15 cellular contexts compared by ENCODE assay signal in the genomic region with DNA sequence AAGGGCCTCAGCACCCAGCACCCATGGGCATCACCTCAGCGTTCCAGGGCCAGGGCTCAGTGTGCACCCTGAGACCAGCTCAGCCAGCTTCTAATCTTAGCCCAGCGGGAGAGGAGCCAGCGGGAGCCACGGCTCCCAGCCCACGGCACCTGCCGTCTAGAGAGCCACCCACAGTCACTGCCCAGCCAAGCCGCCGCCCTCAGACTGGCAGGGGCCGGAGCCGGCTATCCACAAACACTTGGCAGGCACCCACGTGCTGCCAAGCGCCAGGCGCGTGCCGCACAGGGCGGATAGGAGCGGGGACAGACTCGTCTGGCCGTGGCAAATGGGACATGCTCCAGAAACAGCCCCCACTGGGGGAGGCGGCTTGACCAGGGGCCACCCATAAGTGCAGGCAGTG. TPM values are rescaled to one million over a fixed set of nuclear protein-coding genes. Genes with fewer than 3 reads are reported as not detected.
DNase-seq lines count a peak whose midpoint lies in the region; ATAC-seq and TF ChIP-seq lines count a peak whose summit lies in the region.
"Had no signal": no experiment of that assay in that cellular context is flagged by ENCODE, and none has a peak within 500 bp of the region (broad histone marks: within the 10 kb centered on the region; RNA-seq: fewer than 3 reads in every experiment).

No MANE protein-coding gene starts in this region.

- ATAC-seq in Right ventricle myocardium superior (ENCODE audit: poor library complexity) (peak; percentile 88), mucosa of descending colon (peak; percentile 23)
- ATAC-seq: activated naive CD8-positive, alpha-beta T cell treated with anti-CD3 and anti-CD28 coated beads, Interleukin-2, amount 50 U/mL, for 24 hours had no signal

- CTCF ChIA-PET in activated CD4-positive, alpha-beta memory T cell treated with anti-CD3 and anti-CD28 coated beads, Interleukin-2, amount 10 ng/mL, durations not matched to agents 7 days and 5 days (lab: Charles Lee): no interaction called here

- no peak overlapping the region for H3K4me3 Mint-ChIP-seq in activated CD4-positive, alpha-beta memory T cell treated with anti-CD3 and anti-CD28 coated beads, Interleukin-2, amount 10 ng/mL, durations not matched to agents 7 days and 5 days
- H3K4me3 Mint-ChIP-seq: activated CD4-positive, alpha-beta T cell treated with anti-CD3 and anti-CD28 coated beads, Interleukin-2, amount 10 ng/mL, durations not matched to agents 24 days and 14 days; activated naive CD8-positive, alpha-beta T cell treated with anti-CD3 and anti-CD28 coated beads, Interleukin-2, amount 50 U/mL, for 24 hours had no signal

- H3K27me3 Mint-ChIP-seq in activated CD4-positive, alpha-beta memory T cell treated with anti-CD3 and anti-CD28 coated beads, Interleukin-2, amount 10 ng/mL, durations not matched to agents 7 days and 5 days: no peaks in the 10 kb centered on the region
- H3K27me3 Mint-ChIP-seq: activated CD4-positive, alpha-beta T cell treated with anti-CD3 and anti-CD28 coated beads, Interleukin-2, amount 10 ng/mL, durations not matched to agents 24 days and 14 days; activated naive CD8-positive, alpha-beta T cell treated with anti-CD3 and anti-CD28 coated beads, Interleukin-2, amount 50 U/mL, for 24 hours had no signal

- peaks cover 9% of the 10 kb centered on the region for H3K36me3 Mint-ChIP-seq in activated CD4-positive, alpha-beta memory T cell treated with anti-CD3 and anti-CD28 coated beads, Interleukin-2, amount 10 ng/mL, durations not matched to agents 7 days and 5 days (ENCODE audit: low read depth)

- DNase-seq in NCI-H2196 treated with DMSO at 0.1 percent for 48 hours (lab: John Stamatoyannopoulos, UW; ENCODE audit: unreplicated experiment) (peak; percentile 37), Right ventricle myocardium superior (peak; percentile 84), mucosa of descending colon (peak in 1 of 3 donors; percentile 51), superior temporal gyrus (ENCODE audit: extremely low spot score) (peak; percentile 16), AML-193 (lab: John Stamatoyannopoulos, UW) (no peak), SKM-1 treated with dmso at 0.1 percent for 144 hours (lab: John Stamatoyannopoulos, UW; ENCODE audit: unreplicated experiment) (no peak), T1000 (lab: John Stamatoyannopoulos, UW) (no peak)
- no peak for DNase-seq in activated CD4-positive, alpha-beta memory T cell treated with anti-CD3 and anti-CD28 coated beads, Interleukin-2, amount 10 ng/mL, durations not matched to agents 7 days and 5 days
- DNase-seq: activated CD4-positive, alpha-beta T cell treated with anti-CD3 and anti-CD28 coated beads, Interleukin-2, amount 10 ng/mL, durations not matched to agents 24 days and 14 days; activated naive CD8-positive, alpha-beta T cell treated with anti-CD3 and anti-CD28 coated beads, Interleukin-2, amount 50 U/mL, for 24 hours; foreskin melanocyte; NCI-H1694 treated with DMSO at 0.1 percent for 48 hours; NCI-H446 treated with DMSO at 0.1 percent for 48 hours; tibial artery had no signal

- H3K27ac Mint-ChIP-seq in activated CD4-positive, alpha-beta memory T cell treated with anti-CD3 and anti-CD28 coated beads, Interleukin-2, amount 10 ng/mL, durations not matched to agents 7 days and 5 days: no peak overlapping the region
- H3K27ac Mint-ChIP-seq: activated CD4-positive, alpha-beta T cell treated with anti-CD3 and anti-CD28 coated beads, Interleukin-2, amount 10 ng/mL, durations not matched to agents 24 days and 14 days; activated naive CD8-positive, alpha-beta T cell treated with anti-CD3 and anti-CD28 coated beads, Interleukin-2, amount 50 U/mL, for 24 hours; activated T-helper 2 cell treated with anti-CD3 and anti-CD28 coated beads, Interferon-gamma antibody, Interleukin-2, Interleukin-4, amounts not matched to agents 10 μg/mL and 5 μg/mL and 100 μg/mL, durations not matched to agents 14 hours and 24 hours and 36 hours had no signal

- no peak for TF ChIP-seq CTCF in mucosa of descending colon (IDR thresholded peaks at IDR 0.05)

- H3K4me1 ChIP-seq in mucosa of descending colon (ENCODE audit: low read depth): no peaks in the 10 kb centered on the region

- intact Hi-C loops in Right ventricle myocardium superior (cut with DNase I): no loop called here
- intact Hi-C loops in mucosa of descending colon (cut with DNase I, micrococcal nuclease): no loop called here

- POLR2A ChIA-PET in activated CD4-positive, alpha-beta memory T cell treated with anti-CD3 and anti-CD28 coated beads, Interleukin-2, amount 10 ng/mL, durations not matched to agents 7 days and 5 days (lab: Charles Lee): no interaction called here

- no peaks in the 10 kb centered on the region for H3K4me1 Mint-ChIP-seq in activated CD4-positive, alpha-beta memory T cell treated with anti-CD3 and anti-CD28 coated beads, Interleukin-2, amount 10 ng/mL, durations not matched to agents 7 days and 5 days
- H3K4me1 Mint-ChIP-seq: activated CD4-positive, alpha-beta T cell treated with anti-CD3 and anti-CD28 coated beads, Interleukin-2, amount 10 ng/mL, durations not matched to agents 24 days and 14 days; activated naive CD8-positive, alpha-beta T cell treated with anti-CD3 and anti-CD28 coated beads, Interleukin-2, amount 50 U/mL, for 24 hours had no signal

- no peak overlapping the region for H3K4me3 ChIP-seq in mucosa of descending colon
- H3K4me3 ChIP-seq: tibial artery had no signal

- H3K9me3 Mint-ChIP-seq in activated CD4-positive, alpha-beta memory T cell treated with anti-CD3 and anti-CD28 coated beads, Interleukin-2, amount 10 ng/mL, durations not matched to agents 7 days and 5 days: no peaks in the 10 kb centered on the region
- H3K9me3 Mint-ChIP-seq: activated CD4-positive, alpha-beta T cell treated with anti-CD3 and anti-CD28 coated beads, Interleukin-2, amount 10 ng/mL, durations not matched to agents 24 days and 14 days; activated naive CD8-positive, alpha-beta T cell treated with anti-CD3 and anti-CD28 coated beads, Interleukin-2, amount 50 U/mL, for 24 hours; activated T-helper 2 cell treated with anti-CD3 and anti-CD28 coated beads, Interferon-gamma antibody, Interleukin-2, Interleukin-4, amounts not matched to agents 10 μg/mL and 5 μg/mL and 100 μg/mL, durations not matched to agents 14 hours and 24 hours and 36 hours had no signal

- H3K9me3 ChIP-seq in mucosa of descending colon: no peaks in the 10 kb centered on the region
- H3K9me3 ChIP-seq: tibial artery had no signal

- peaks cover 3% of the 10 kb centered on the region for H3K36me3 ChIP-seq in mucosa of descending colon (ENCODE audit: low read depth)

RNA-seq across cellular contexts. Expression of gene BRD3, which starts 18.6 kb away (rescaled TPM):
- total RNA-seq in Right ventricle myocardium superior: 23.2 TPM
- 10 to 100 TPM; 19.4 to 56.0 (median 29.4) TPM for total RNA-seq in mucosa of descending colon
- 10 to 100 TPM; 26.0 to 29.3 TPM for total RNA-seq in activated CD4-positive, alpha-beta memory T cell treated with anti-CD3 and anti-CD28 coated beads, Interleukin-2, amount 10 ng/mL, durations not matched to agents 7 days and 5 days

RNA-seq across cellular contexts. Expression of gene BRD3OS, which starts 24.0 kb away (rescaled TPM):
- total RNA-seq in Right ventricle myocardium superior (4.9 TPM), mucosa of descending colon (10 to 100 TPM in 1 of 3 donors, 1 to 10 TPM in 2; 3.6 to 17.6 (median 4.9) TPM)
- total RNA-seq in activated CD4-positive, alpha-beta memory T cell treated with anti-CD3 and anti-CD28 coated beads, Interleukin-2, amount 10 ng/mL, durations not matched to agents 7 days and 5 days: 10 to 100 TPM in 1 of 2 experiments, 1 to 10 TPM in 1; 9.6 to 10.3 TPM

RNA-seq across cellular contexts. Expression of gene VAV2, which starts 57.1 kb away (rescaled TPM):
- total RNA-seq in Right ventricle myocardium superior (4.9 TPM), mucosa of descending colon (10 to 100 TPM; 29.4 to 34.8 (median 34.5) TPM)
- total RNA-seq in activated CD4-positive, alpha-beta memory T cell treated with anti-CD3 and anti-CD28 coated beads, Interleukin-2, amount 10 ng/mL, durations not matched to agents 7 days and 5 days: 1 to 10 TPM; 2.4 to 2.9 TPM

Comparison
In these comparisons a context has a peak if more than half of its experiments do, and no peak if none do; other contexts are left out.
1. DNase-seq: peak in NCI-H2196 treated with DMSO at 0.1 percent for 48 hours (single experiment), Right ventricle myocardium superior (single experiment) and superior temporal gyrus (single experiment); none in AML-193 (0 of 2), SKM-1 treated with dmso at 0.1 percent for 144 hours (single experiment), T1000 (single experiment) and activated CD4-positive, alpha-beta memory T cell treated with anti-CD3 and anti-CD28 coated beads, Interleukin-2, amount 10 ng/mL, durations not matched to agents 7 days and 5 days (single experiment).